Comparison of ENCODE assay signal across 8 cellular contexts in the genomic region with DNA sequence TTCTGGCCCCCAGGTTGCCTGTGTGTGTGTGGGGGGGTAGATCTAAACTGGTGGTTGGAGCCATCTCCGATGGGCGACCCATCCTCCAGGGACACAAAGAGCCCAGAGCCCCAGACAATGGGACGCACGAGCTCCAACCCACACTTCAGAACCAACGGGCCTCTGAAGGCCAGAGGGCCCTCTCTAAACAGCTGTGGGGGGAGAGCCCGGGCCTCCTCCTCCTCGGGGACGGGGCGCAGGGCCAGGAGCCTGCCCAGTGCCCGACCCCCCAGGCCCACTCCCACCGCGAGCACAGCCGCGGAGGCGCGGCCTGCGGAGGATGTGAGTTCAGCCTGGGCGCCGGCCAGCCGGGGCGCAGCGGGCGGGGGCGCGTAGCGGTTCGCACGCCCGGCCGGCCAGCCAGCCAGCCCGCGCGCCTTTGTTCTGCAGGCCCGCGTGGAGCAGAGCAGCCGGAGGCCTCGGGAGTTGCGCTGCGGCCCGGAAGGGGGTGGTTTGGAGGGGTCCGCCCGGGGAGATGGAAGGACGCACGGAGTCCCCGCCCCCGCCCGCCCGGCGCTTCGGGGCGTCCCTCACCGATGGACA. TPM values are rescaled to one million over a fixed set of nuclear protein-coding genes. Genes with fewer than 3 reads are reported as not detected.
DNase-seq lines count a peak whose midpoint lies in the region; ATAC-seq, FAIRE-seq and TF ChIP-seq lines count a peak whose summit lies in the region.

No MANE protein-coding gene starts in this region.

- peaks cover 34% of the 10 kb centered on the region for H3K4me1 Mint-ChIP-seq in activated B cell treated with CpG ODN at 0.5 μM for 24 hours

- H3K9me3 ChIP-seq in heart right ventricle (peaks cover 0 to 10% (median 0%) of the 10 kb centered on the region in 11 donors), skeletal muscle satellite cell (replicated peaks; ENCODE audit: low read length) (no peaks in the 10 kb centered on the region)

- WGBS in heart right ventricle, 2 donors: 0% methylated on average over 14 to 51 of the region's 52 CpGs

- H3K9me3 Mint-ChIP-seq in activated B cell treated with CpG ODN at 0.5 μM for 24 hours: no peaks in the 10 kb centered on the region

- ATAC-seq in activated B cell treated with CpG ODN at 0.5 μM for 24 hours (ENCODE audit: low read depth) (no peak), heart right ventricle (peak in 3 of 8 donors; percentile 2 to 8 (median 4)), GM19395 (IDR thresholded peaks at IDR 0.05; ENCODE audit: unreplicated experiment) (no peak), GM21390 (IDR thresholded peaks at IDR 0.05; ENCODE audit: unreplicated experiment) (no peak)

- peak; percentile 50 for DNase-seq in NK-92 treated with Interleukin-12 subunit alpha and Interleukin-12 subunit beta, amount 100 ng/mL, for 24 hours (lab: John Stamatoyannopoulos, UW)
- DNase-seq in NK-92 (lab: John Stamatoyannopoulos, UW; ENCODE audit: unreplicated experiment) (no peak), activated B cell treated with CpG ODN at 0.5 μM for 24 hours (peak; percentile 27), heart right ventricle (peak in 1 of 2 donors; percentile 48), GM19239 (ENCODE audit: insufficient read length, low spot score) (no peak)

- peaks cover 14% of the 10 kb centered on the region for H3K36me3 Mint-ChIP-seq in activated B cell treated with CpG ODN at 0.5 μM for 24 hours (ENCODE audit: low read depth)

- peak overlapping the region; percentile 96 for H3K9ac ChIP-seq in skeletal muscle satellite cell (ENCODE audit: low read depth, low read length)

- no peak for FAIRE-seq in GM19239 (lab: Jason Lieb, UNC)

- H3K4me1 ChIP-seq in heart right ventricle: peaks cover 9 to 63% (median 55%) of the 10 kb centered on the region in 9 donors
- peaks cover 51% of the 10 kb centered on the region for H3K4me1 ChIP-seq in skeletal muscle satellite cell (ENCODE audit: control insufficient read depth, insufficient read depth, low read length)

- H3K4me3 Mint-ChIP-seq in activated B cell treated with CpG ODN at 0.5 μM for 24 hours: peak overlapping the region; percentile 88

- peak overlapping the region; percentile 85 to 100 (median 97) for H3K27ac ChIP-seq in heart right ventricle

- no peak for TF ChIP-seq CTCF in activated B cell treated with CpG ODN at 0.5 μM for 24 hours (IDR thresholded peaks at IDR 0.05)
- no peak for TF ChIP-seq CTCF in heart right ventricle (IDR thresholded peaks at IDR 0.05)

- peak overlapping the region; percentile 86 for H3K4me2 ChIP-seq in skeletal muscle satellite cell (ENCODE audit: low read length)

- no peaks in the 10 kb centered on the region for H3K27me3 Mint-ChIP-seq in activated B cell treated with CpG ODN at 0.5 μM for 24 hours

- H3K4me3 ChIP-seq in heart right ventricle (peak overlapping the region; percentile 58 to 92 (median 86)), skeletal muscle satellite cell (ENCODE audit: low read length) (peak overlapping the region; percentile 98)

- CTCF ChIA-PET in activated B cell treated with CpG ODN at 0.5 μM for 24 hours (lab: Charles Lee): no interaction called here

- peak overlapping the region; percentile 88 for H3K27ac Mint-ChIP-seq in activated B cell treated with CpG ODN at 0.5 μM for 24 hours

- POLR2A ChIA-PET in activated B cell treated with CpG ODN at 0.5 μM for 24 hours (lab: Charles Lee): interaction anchor here (0.9 to 5.2 kb wide), 18 partner anchors 9 to 444 kb away, joined by 3 to 65 read pairs (median 6); partner anchors contain the start of genes EMD, IKBKG, RPL10 and SLC10A3

- H3K27me3 ChIP-seq in heart right ventricle (no peaks in the 10 kb centered on the region), skeletal muscle satellite cell (ENCODE audit: control insufficient read depth, insufficient read depth, low read length) (no peaks in the 10 kb centered on the region)

- intact Hi-C loops in activated B cell treated with CpG ODN at 0.5 μM for 24 hours (cut with micrococcal nuclease) (loop anchor here (2.0 to 10.0 kb wide), 5 partner anchors 58 to 646 kb away; partner anchors contain the start of genes ABCD1, ATP6AP1, BCAP31 and FAM3A), heart right ventricle (cut with DNase I) (loop anchor here in 1 of 10 donors (2.0 kb wide), 1 partner anchor 46 kb away; no protein-coding TSS in a partner anchor)

- H3K36me3 ChIP-seq in heart right ventricle: peaks cover 0 to 29% (median 19%) of the 10 kb centered on the region in 9 donors
- peaks cover 41% of the 10 kb centered on the region for H3K36me3 ChIP-seq in skeletal muscle satellite cell (ENCODE audit: insufficient read depth, low read length)

RNA-seq across cellular contexts. Expression of gene FLNA, which starts 4.0 kb away (rescaled TPM):
- total RNA-seq in activated B cell treated with CpG ODN at 0.5 μM for 24 hours: 605 and 679 TPM in 2 replicates
- 100 to 1,000 TPM; 139 to 288 (median 181) TPM for total RNA-seq in heart right ventricle
- 100 to 1,000 TPM; 368 to 442 TPM for polyA plus RNA-seq in heart right ventricle
- total RNA-seq in skeletal muscle satellite cell (2012; rRNA removed): 1,046 and 1,316 TPM in 2 replicates

RNA-seq across cellular contexts. Expression of gene EMD, which starts 8.7 kb away (rescaled TPM):
- total RNA-seq in activated B cell treated with CpG ODN at 0.5 μM for 24 hours (68.4 and 70.2 TPM in 2 replicates), heart right ventricle (10 to 100 TPM; 47.8 to 74.1 (median 59.6) TPM)
- polyA plus RNA-seq in heart right ventricle: 100 to 1,000 TPM in 1 of 2 donors, 10 to 100 TPM in 1; 54.8 to 170 TPM
- 33.2 and 44.3 TPM in 2 replicates for total RNA-seq in skeletal muscle satellite cell (2012; rRNA removed)

RNA-seq across cellular contexts. Expression of gene RPL10, which starts 27.8 kb away (rescaled TPM):
- total RNA-seq in activated B cell treated with CpG ODN at 0.5 μM for 24 hours (5,113 and 5,534 TPM in 2 replicates), heart right ventricle (1,000 to 10,000 TPM; 1,543 to 2,503 (median 1,867) TPM)
- polyA plus RNA-seq in heart right ventricle: 1,000 to 10,000 TPM; 2,102 to 7,085 TPM
- 2,217 and 3,625 TPM in 2 replicates for total RNA-seq in skeletal muscle satellite cell (2012; rRNA removed)

RNA-seq across cellular contexts. Expression of gene DNASE1L1, which starts 38.7 kb away (rescaled TPM):
- total RNA-seq in activated B cell treated with CpG ODN at 0.5 μM for 24 hours: 15.3 and 15.8 TPM in 2 replicates
- 10 to 100 TPM; 35.2 to 57.1 (median 46.9) TPM for total RNA-seq in heart right ventricle
- 10 to 100 TPM; 27.2 to 55.0 TPM for polyA plus RNA-seq in heart right ventricle
- total RNA-seq in skeletal muscle satellite cell (2012; rRNA removed): 22.3 and 35.5 TPM in 2 replicates

RNA-seq across cellular contexts. Expression of gene TAFAZZIN, which starts 40.9 kb away (rescaled TPM):
- 50.5 and 66.1 TPM in 2 replicates for total RNA-seq in activated B cell treated with CpG ODN at 0.5 μM for 24 hours
- total RNA-seq in heart right ventricle: 10 to 100 TPM; 28.4 to 42.6 (median 33.7) TPM
- polyA plus RNA-seq in heart right ventricle: 100 to 1,000 TPM in 1 of 2 donors, 10 to 100 TPM in 1; 38.2 to 112 TPM
- 13.1 and 16.0 TPM in 2 replicates for total RNA-seq in skeletal muscle satellite cell (2012; rRNA removed)

Comparison
In these comparisons a context has a peak if more than half of its experiments do, and no peak if none do; other contexts are left out.
1. DNase-seq: peak in NK-92 treated with Interleukin-12 subunit alpha and Interleukin-12 subunit beta, amount 100 ng/mL, for 24 hours (single experiment) and activated B cell treated with CpG ODN at 0.5 μM for 24 hours (single experiment); none in NK-92 (single experiment) and GM19239 (single experiment).